7 cellular contexts compared by ENCODE assay signal in the genomic region with DNA sequence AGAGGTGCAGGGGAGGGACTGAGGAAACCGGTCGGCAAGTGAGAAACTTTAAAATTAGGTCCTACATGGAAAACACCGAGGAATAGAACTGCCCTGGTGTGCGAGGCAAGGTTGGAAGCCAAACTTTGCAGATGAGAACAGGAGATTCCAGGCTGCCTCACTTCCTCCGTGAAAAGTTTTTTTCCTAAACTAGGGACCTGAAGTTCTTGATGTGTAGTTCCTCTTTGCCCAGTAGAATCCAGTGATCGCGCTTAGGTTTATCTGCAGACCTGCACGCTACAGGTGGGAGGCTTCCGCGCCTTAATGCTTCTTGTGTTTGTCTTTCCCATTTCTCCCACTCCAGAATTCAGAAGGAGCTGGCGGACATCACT. TPM values are rescaled to one million over a fixed set of nuclear protein-coding genes. Genes with fewer than 3 reads are reported as not detected.
DNase-seq lines count a peak whose midpoint lies in the region; ATAC-seq, FAIRE-seq and TF ChIP-seq lines count a peak whose summit lies in the region.

No MANE protein-coding gene starts in this region.

- no peak for TF ChIP-seq POLR2A in GM12892 (IDR thresholded peaks at IDR 0.05; ENCODE audit: low read depth, low read length)

- peak; percentile 42 for FAIRE-seq in GM12892 (lab: Jason Lieb, UNC)

- peaks cover 38% of the 10 kb centered on the region for H3K4me1 Mint-ChIP-seq in memory B cell

- CTCF ChIA-PET in mammary epithelial cell (lab: Charles Lee; ENCODE audit: low non-redundant PET) = no interaction called here

- no TSS peak for BruUV-seq in mammary epithelial cell (replicated peaks; lab: Mats Ljungman, UMichigan)

- no peaks in the 10 kb centered on the region for H3K9me3 Mint-ChIP-seq in memory B cell

- peaks cover 91% of the 10 kb centered on the region for H4K20me1 ChIP-seq in Loucy (ENCODE audit: insufficient read depth, low read length, poor library complexity, severe bottlenecking)
- H4K20me1 ChIP-seq in mammary epithelial cell (ENCODE audit: insufficient read depth, low read length) = no peaks in the 10 kb centered on the region

- dilution Hi-C loops in mammary epithelial cell (cut with HindIII; ENCODE audit: low sequenced_read_pairs) = no loop called here

- H3K79me2 ChIP-seq in Loucy (ENCODE audit: insufficient read depth, low read length) (peaks cover 99% of the 10 kb centered on the region), mammary epithelial cell (ENCODE audit: insufficient read depth, low read length) (peaks cover 97% of the 10 kb centered on the region)

- H3K4me2 ChIP-seq in Loucy (ENCODE audit: low read depth, low read length, poor library complexity, severe bottlenecking) (peak overlapping the region; percentile 99), mammary epithelial cell (ENCODE audit: insufficient read depth, low read depth, low read length) (peak overlapping the region; percentile 92)

- H3K36me3 ChIP-seq in Loucy (ENCODE audit: insufficient read depth, low read length) = no peaks in the 10 kb centered on the region
- H3K36me3 ChIP-seq in mammary epithelial cell (ENCODE audit: insufficient read depth, low read length) = peaks cover 2% of the 10 kb centered on the region
- no peaks in the 10 kb centered on the region for H3K36me3 ChIP-seq in aorta (ENCODE audit: control insufficient read depth in 1 of 2, insufficient read depth in 2 of 2, low read length in 1 of 2)

- no peaks in the 10 kb centered on the region for H3K9me3 ChIP-seq in Loucy (ENCODE audit: insufficient read depth, low read depth, low read length)
- no peaks in the 10 kb centered on the region for H3K9me3 ChIP-seq in mammary epithelial cell (replicated peaks; ENCODE audit: insufficient read depth, low read length)
- H3K9me3 ChIP-seq in aorta (ENCODE audit: control insufficient read depth, low read length) = no peaks in the 10 kb centered on the region

- H3K4me3 ChIP-seq in Loucy (ENCODE audit: low read length, poor library complexity, severe bottlenecking) (peak overlapping the region; percentile 88), mammary epithelial cell (replicated peaks in 1 of 3; ENCODE audit: insufficient read depth in 1 of 3, low read depth in 2 of 3, low read length in 3 of 3) (peak overlapping the region; percentile 43 to 66 (median 58)), aorta (ENCODE audit: low read length in 2 of 2) (peak overlapping the region; percentile 43 to 90)

- WGBS in mammary epithelial cell (ENCODE audit: low coverage, missing lambda C conversion rate) = 19% methylated on average over 7 of the region's 11 CpGs
- 36 to 40% methylated on average over 11 of the region's 11 CpGs for WGBS in aorta, 2 donors

- H3K9me2 ChIP-seq in Loucy (replicated peaks; ENCODE audit: low read depth, low read length) = no peaks in the 10 kb centered on the region

- H3K27ac Mint-ChIP-seq in memory B cell = peak overlapping the region; percentile 94

- peaks cover 4% of the 10 kb centered on the region for H3K36me3 Mint-ChIP-seq in memory B cell

- peak overlapping the region; percentile 93 for H3K4me3 Mint-ChIP-seq in memory B cell

- TF ChIP-seq CTCF in Loucy (conservative IDR thresholded peaks at IDR 0.05; ENCODE audit: low read length) (no peak), mammary epithelial cell (conservative IDR thresholded peaks at IDR 0.05 in 1 of 2, IDR thresholded peaks at IDR 0.05 in 1 of 2; ENCODE audit: extremely low read depth in 1 of 2, insufficient read depth in 1 of 2, low read depth in 1 of 2, low read length in 2 of 2) (no peak)

- in situ Hi-C loops in mammary epithelial cell (cut with MboI; ENCODE audit: low sequenced_read_pairs in 2 of 2) = loop anchor here in 1 of 2 donors (25.0 kb wide), 1 partner anchor 624 kb away; no protein-coding TSS in a partner anchor

- H3K4me1 ChIP-seq in Loucy (ENCODE audit: insufficient read depth, low read length, poor library complexity, severe bottlenecking) (peaks cover 72% of the 10 kb centered on the region), mammary epithelial cell (ENCODE audit: insufficient read depth, low read length) (peaks cover 15% of the 10 kb centered on the region), aorta (ENCODE audit: control insufficient read depth in 1 of 2, insufficient read depth in 2 of 2, low read length in 2 of 2) (no peaks in the 10 kb centered on the region)

- H3K27me3 ChIP-seq in Loucy (ENCODE audit: insufficient read depth, low read length, poor library complexity, severe bottlenecking) = no peaks in the 10 kb centered on the region
- H3K27me3 ChIP-seq in mammary epithelial cell (ENCODE audit: insufficient read depth, low read length) = no peaks in the 10 kb centered on the region
- no peaks in the 10 kb centered on the region for H3K27me3 ChIP-seq in aorta (ENCODE audit: control insufficient read depth in 1 of 2, insufficient read depth in 2 of 2, low read length in 1 of 2)

- no peaks in the 10 kb centered on the region for H3K27me3 Mint-ChIP-seq in memory B cell

- peak overlapping the region; percentile 95 for H3K9ac ChIP-seq in Loucy (ENCODE audit: low read depth, low read length, poor library complexity, severe bottlenecking)
- H3K9ac ChIP-seq in mammary epithelial cell (ENCODE audit: insufficient read depth, low read length) = peak overlapping the region; percentile 68

- H2AFZ ChIP-seq in Loucy (ENCODE audit: low read length) (no peak overlapping the region), mammary epithelial cell (ENCODE audit: low read depth, low read length) (peak overlapping the region; percentile 91)

- intact Hi-C loops in mammary epithelial cell (cut with micrococcal nuclease) = no loop called here
- intact Hi-C loops in aorta (cut with DNase I) = no loop called here

- H3K27ac ChIP-seq in mammary epithelial cell (ENCODE audit: insufficient read depth, low read depth, low read length) (peak overlapping the region; percentile 45), aorta (ENCODE audit: low read depth in 1 of 2, low read length in 2 of 2) (no peak overlapping the region)

- ATAC-seq in memory B cell (ENCODE audit: low read depth) (peak; percentile 5), aorta (ENCODE audit: low FRiP score) (no peak), GM19328 (IDR thresholded peaks at IDR 0.05; ENCODE audit: unreplicated experiment) (no peak), HG03280 (IDR thresholded peaks at IDR 0.05; ENCODE audit: unreplicated experiment) (no peak)

- no peak for DNase-seq in GM12892 (ENCODE audit: insufficient read length)
- DNase-seq in mammary epithelial cell = peak; percentile 26
- no peak for DNase-seq in memory B cell (ENCODE audit: low spot score in 2 of 2)
- no peak for DNase-seq in aorta

- H3F3A ChIP-seq in Loucy (ENCODE audit: low read depth) = peaks cover 19% of the 10 kb centered on the region

RNA-seq across cellular contexts. Expression of a gene that starts 5.3 kb away (rescaled TPM):
- 277 TPM for polyA plus RNA-seq in GM12892 (2012; ENCODE audit: missing spikeins)
- total RNA-seq in mammary epithelial cell = 10 to 100 TPM; 49.5 to 92.7 TPM
- 115 TPM for polyA plus RNA-seq in mammary epithelial cell
- polyA minus RNA-seq in mammary epithelial cell = 45.1 TPM
- 10 to 100 TPM; 87.2 to 96.8 TPM for total RNA-seq in aorta
- polyA plus RNA-seq in aorta = 100 to 1,000 TPM in 1 of 2 donors, 10 to 100 TPM in 1; 62.2 to 128 TPM
